Comparison of ENCODE assay signal across 22 cellular contexts in genomic region chr3:13411186-13411860, GRCh38. TPM values are rescaled to one million over a fixed set of nuclear protein-coding genes. Genes with fewer than 3 reads are reported as not detected.
DNase-seq lines count a peak whose midpoint lies in the region; ATAC-seq, FAIRE-seq and TF ChIP-seq lines count a peak whose summit lies in the region.
"Had no signal": no experiment of that assay in that cellular context is flagged by ENCODE, and none has a peak within 500 bp of the region (broad histone marks: within the 10 kb centered on the region; RNA-seq: fewer than 3 reads in every experiment).

No MANE protein-coding gene starts in this region.

- 91% methylated on average over 6 of the region's 6 CpGs for WGBS in K562 (ENCODE audit: insufficient coverage, low coverage, missing lambda C conversion rate)

- no peak overlapping the region for H3K4me3 Mint-ChIP-seq in CD4-positive, alpha-beta T cell
- no peak overlapping the region for H3K4me3 Mint-ChIP-seq in IgD-negative memory B cell

- H2AFZ ChIP-seq in K562 (ENCODE audit: low read depth, low read length) = no peak overlapping the region

- peaks cover 11% of the 10 kb centered on the region for H3K9me3 ChIP-seq in CD4-positive, alpha-beta T cell (ENCODE audit: control insufficient read depth, low read length)
- H3K9me3 ChIP-seq in K562 (replicated peaks; ENCODE audit: control insufficient read depth, insufficient read depth, low read depth, low read length) = peaks cover 19% of the 10 kb centered on the region
- H3K9me3 ChIP-seq in neutrophil = no peaks in the 10 kb centered on the region
- H3K9me3 ChIP-seq: BE2C, testis had no signal

- H3K9me3 Mint-ChIP-seq in CD4-positive, alpha-beta T cell = peaks cover 3% of the 10 kb centered on the region
- H3K9me3 Mint-ChIP-seq in IgD-negative memory B cell = peaks cover 0 to 5% (median 4%) of the 10 kb centered on the region in 3 donors

- H3K36me3 Mint-ChIP-seq in CD4-positive, alpha-beta T cell (ENCODE audit: low read depth) = peaks cover 34% of the 10 kb centered on the region
- peaks cover 2% of the 10 kb centered on the region for H3K36me3 Mint-ChIP-seq in IgD-negative memory B cell

- FAIRE-seq in K562 (lab: Jason Lieb, UNC) = no peak
- FAIRE-seq: astrocyte, frontal cortex, GM19239 had no signal

- TF ChIP-seq EP300 in K562 (IDR thresholded peaks at IDR 0.05; ENCODE audit: low read length) = no peak

- POLR2A ChIA-PET in CD4-positive, alpha-beta T cell (lab: Charles Lee) = interaction anchor here (0.8 to 1.5 kb wide), 2 partner anchors 8 to 40 kb away, joined by 3 to 4 read pairs; no protein-coding TSS in a partner anchor
- POLR2A ChIA-PET in K562 (lab: Yijun Ruan, JAX) = interaction anchor here (0.8 to 1.4 kb wide), 2 partner anchors 11 to 57 kb away, joined by 3 read pairs; no protein-coding TSS in a partner anchor

- peaks cover 56% of the 10 kb centered on the region for H3K36me3 ChIP-seq in K562 (ENCODE audit: control insufficient read depth, insufficient read depth, low read length)
- no peaks in the 10 kb centered on the region for H3K36me3 ChIP-seq in neutrophil
- H3K36me3 ChIP-seq: BE2C, left lung, ovary had no signal

- peaks cover 53% of the 10 kb centered on the region for H3K4me1 Mint-ChIP-seq in CD4-positive, alpha-beta T cell (ENCODE audit: low read depth)
- H3K4me1 Mint-ChIP-seq in IgD-negative memory B cell = peaks cover 26 to 40% (median 32%) of the 10 kb centered on the region in 3 donors

- CTCF ChIA-PET in CD4-positive, alpha-beta T cell (lab: Charles Lee) = interaction anchor here (1.1 kb wide), 1 partner anchor 10 kb away, joined by 3 read pairs; no protein-coding TSS in a partner anchor
- CTCF ChIA-PET in K562 (lab: Yijun Ruan, JAX; ENCODE audit: low intra/inter-chr PET ratio) = no interaction called here

- no peaks in the 10 kb centered on the region for H3K27me3 Mint-ChIP-seq in CD4-positive, alpha-beta T cell
- H3K27me3 Mint-ChIP-seq in IgD-negative memory B cell = no peaks in the 10 kb centered on the region

- no peak overlapping the region for H3K4me2 ChIP-seq in K562 (ENCODE audit: insufficient read depth, low read length)

- no peak overlapping the region for H3K4me3 ChIP-seq in K562
- no peak overlapping the region for H3K4me3 ChIP-seq in neutrophil (ENCODE audit: low read depth in 1 of 2, low read length in 1 of 2)
- H3K4me3 ChIP-seq: coronary artery, left lung, ovary, testis had no signal

- H3K27me3 ChIP-seq in CD4-positive, alpha-beta T cell (ENCODE audit: control insufficient read depth, insufficient read depth, low read length) = no peaks in the 10 kb centered on the region
- H3K27me3 ChIP-seq in K562 (ENCODE audit: control insufficient read depth in 2 of 2, insufficient read depth in 2 of 2, low read length in 2 of 2) = no peaks in the 10 kb centered on the region
- no peaks in the 10 kb centered on the region for H3K27me3 ChIP-seq in neutrophil
- H3K27me3 ChIP-seq: BE2C, left lung, ovary, testis had no signal

- BruUV-seq in K562 (replicated peaks; lab: Mats Ljungman, UMichigan) = no TSS peak

- no peak for DNase-seq in CD4-positive, alpha-beta T cell
- DNase-seq in K562 (ENCODE audit: extremely low read depth in 1 of 4, low spot score in 3 of 4) = no peak
- DNase-seq: BE2C; Karpas-422; left lung; NCI-H1105; NCI-H226; ovary; SHP77 treated with DMSO at 0.1 percent for 48 hours; stimulated activated CD4-positive, alpha-beta T cell treated with anti-CD3 and anti-CD28 coated beads, Interleukin-4, amount 100 ng/mL, for 24 hours; T-helper 2 cell; testis had no signal

- in situ Hi-C loops in K562 (cut with MboI) = no loop called here

- no peak for TF ChIP-seq RAD21 in K562 (CRISPR knock-in tag; conservative IDR thresholded peaks at IDR 0.05 in 1 of 2, IDR thresholded peaks at IDR 0.05 in 1 of 2)

- peaks cover 7% of the 10 kb centered on the region for H3K9me1 ChIP-seq in K562 (ENCODE audit: control insufficient read depth, insufficient read depth, low read length)

- H3K79me2 ChIP-seq in K562 (ENCODE audit: control insufficient read depth, insufficient read depth, low read length) = peaks cover 87% of the 10 kb centered on the region

- H4K20me1 ChIP-seq in K562 (replicated peaks; ENCODE audit: control insufficient read depth, insufficient read depth, low read length) = peaks cover 12% of the 10 kb centered on the region; the same call in 1 of the 2 replicates

- H3K4me1 ChIP-seq in K562 (replicated peaks in 1 of 2; ENCODE audit: control insufficient read depth in 2 of 2, insufficient read depth in 2 of 2, low read length in 2 of 2) (peaks cover 10 to 34% of the 10 kb centered on the region in 2 experiments; a peak in 4 of 5 replicates), neutrophil (ENCODE audit: control insufficient read depth in 1 of 2, insufficient read depth in 1 of 2, low read depth in 1 of 2, low read length in 1 of 2) (peaks cover 32 to 48% of the 10 kb centered on the region in 2 experiments)
- H3K4me1 ChIP-seq: BE2C, testis had no signal

- peak overlapping the region; percentile 36 for H3K27ac Mint-ChIP-seq in CD4-positive, alpha-beta T cell
- peak overlapping the region in 2 of 3 donors; percentile 38 to 80 for H3K27ac Mint-ChIP-seq in IgD-negative memory B cell

- intact Hi-C loops in CD4-positive, alpha-beta T cell (cut with DNase I, micrococcal nuclease) = no loop called here
- intact Hi-C loops in K562 (cut with micrococcal nuclease) = no loop called here

- no peak for ATAC-seq in CD4-positive, alpha-beta T cell (ENCODE audit: poor library complexity)
- ATAC-seq in K562 = no peak
- no peak for ATAC-seq in HG02623 (IDR thresholded peaks at IDR 0.05; ENCODE audit: unreplicated experiment)
- no peak for ATAC-seq in GM18498 (IDR thresholded peaks at IDR 0.05; ENCODE audit: unreplicated experiment)
- ATAC-seq in HG03039 (IDR thresholded peaks at IDR 0.05; ENCODE audit: unreplicated experiment) = no peak
- ATAC-seq: left lung had no signal

- no peak overlapping the region for H3K9ac ChIP-seq in K562 (ENCODE audit: insufficient read depth in 1 of 2, low read depth in 2 of 2, low read length in 2 of 2)

- peak; percentile 59 for TF ChIP-seq POLR2A in K562 (conservative IDR thresholded peaks at IDR 0.05)

- H3K27ac ChIP-seq in CD4-positive, alpha-beta T cell (ENCODE audit: low read depth, low read length) = no peak overlapping the region
- H3K27ac ChIP-seq in K562 (ENCODE audit: extremely low read depth, low read depth, low read length) (no peak overlapping the region), neutrophil (peak overlapping the region; percentile 36)
- H3K27ac ChIP-seq: coronary artery, epithelial cell of prostate, left lung, ovary, testis had no signal

- TF ChIP-seq CTCF in CD4-positive, alpha-beta T cell (IDR thresholded peaks at IDR 0.05) = no peak
- no peak for TF ChIP-seq CTCF in K562 (IDR thresholded peaks at IDR 0.05 in 2 of 3, conservative IDR thresholded peaks at IDR 0.05 in 1 of 3; ENCODE audit: insufficient read depth in 2 of 3, low read depth in 1 of 3, low read length in 3 of 3)
- no peak for TF ChIP-seq CTCF in neutrophil (IDR thresholded peaks at IDR 0.05)

TF ChIP-seq in K562, 482 proteins besides CTCF, POLR2A, EP300 and RAD21 (continues in another document):
- TF ChIP-seq NR4A1 (CRISPR knock-in tag; IDR thresholded peaks at IDR 0.05) (no peak), NR4A1 (tag; IDR thresholded peaks at IDR 0.05) (no peak), HDAC3 (IDR thresholded peaks at IDR 0.05; ENCODE audit: borderline replicate concordance, partially characterized antibody) (no peak), MIER1 (IDR thresholded peaks at IDR 0.05; ENCODE audit: low read depth) (no peak), ELK1 (CRISPR knock-in tag; IDR thresholded peaks at IDR 0.05) (no peak), ZNF121 (CRISPR knock-in tag; conservative IDR thresholded peaks at IDR 0.05) (no peak), POLR2B (IDR thresholded peaks at IDR 0.05; ENCODE audit: low read depth, partially characterized antibody) (peak; percentile 32), MAFF (IDR thresholded peaks at IDR 0.05; ENCODE audit: low read length) (no peak)

RNA-seq across cellular contexts. Expression of gene NUP210, which starts 8.8 kb away (rescaled TPM):
- total RNA-seq in CD4-positive, alpha-beta T cell = 10 to 100 TPM; 82.0 to 83.5 TPM
- polyA plus RNA-seq in IgD-negative memory B cell = 72.2 TPM
- total RNA-seq in K562 (2011; cell fraction: chromatin; rRNA removed; ENCODE audit: low replicate concordance) = 213 and 603 TPM in 2 replicates
- 374 and 409 TPM in 2 replicates for total RNA-seq in K562 (2011; cell fraction: nucleolus; rRNA removed)
- total RNA-seq in K562 (2011; cell fraction: nucleoplasm; rRNA removed) = 286 and 299 TPM in 2 replicates
- total RNA-seq in K562 (2014; rRNA removed) = 60.7 and 76.5 TPM in 2 replicates
- total RNA-seq in K562 (2014; rRNA removed; fragmentation: Illumina TruSeq; extraction: Trizol) = 25.4 and 30.2 TPM in 2 replicates
- 36.0 and 39.9 TPM in 2 replicates for total RNA-seq in K562 (2015; rRNA removed; fragmentation: Illumina TruSeq; extraction: Trizol)
- 128 and 138 TPM in 2 replicates for total RNA-seq in K562 (2021)
- polyA plus RNA-seq in K562 (2011; rRNA removed) = 44.0 and 93.3 TPM in 2 replicates
- 51.4 and 78.4 TPM in 2 replicates for polyA plus RNA-seq in K562 (2011; cell fraction: cytosol; rRNA removed)
- 125 and 255 TPM in 2 replicates for polyA plus RNA-seq in K562 (2011; cell fraction: nucleus; rRNA removed)
- 95.0 and 139 TPM in 2 replicates for polyA plus RNA-seq in K562 (2012)
- polyA plus RNA-seq in K562 (2014; fragmentation: Illumina TruSeq; extraction: Trizol) = 90.7 and 111 TPM in 2 replicates
- polyA plus RNA-seq in K562 (2014; fragmentation: Nextera tagmentation; extraction: Ambion mirVana) = 1 to 10 TPM; 1.2 to 1.4 TPM
- 54.3 and 61.0 TPM in 2 replicates for polyA plus RNA-seq in K562 (2014; rRNA removed)
- polyA minus RNA-seq in K562 (2011; rRNA and poly(A)+ RNA removed) = 82.2 and 99.7 TPM in 2 replicates
- polyA minus RNA-seq in K562 (2011; cell fraction: cytosol; rRNA and poly(A)+ RNA removed) = 114 and 152 TPM in 2 replicates
- polyA minus RNA-seq in K562 (2011; cell fraction: nucleus; rRNA and poly(A)+ RNA removed) = 137 and 138 TPM in 2 replicates
